9 cellular contexts compared by ENCODE assay signal in genomic region chr12:32454075-32454474, GRCh38. TPM values are rescaled to one million over a fixed set of nuclear protein-coding genes. Genes with fewer than 3 reads are reported as not detected.
DNase-seq lines count a peak whose midpoint lies in the region; TF ChIP-seq lines count a peak whose summit lies in the region.
"Had no signal": no experiment of that assay in that cellular context is flagged by ENCODE, and none has a peak within 500 bp of the region (broad histone marks: within the 10 kb centered on the region; RNA-seq: fewer than 3 reads in every experiment).

No MANE protein-coding gene starts in this region.

- DNase-seq in mammary epithelial cell = peak; percentile 69
- DNase-seq in type B pancreatic cell (ENCODE audit: extremely low spot score, unreplicated experiment) = no peak
- no peak for DNase-seq in effector memory CD4-positive, alpha-beta T cell
- no peak for DNase-seq in HPDE6-E6E7 (ENCODE audit: extremely low spot score)
- no peak for DNase-seq in SIG-M5 (lab: John Stamatoyannopoulos, UW)

- H3K9me3 Mint-ChIP-seq in type B pancreatic cell = no peaks in the 10 kb centered on the region
- H3K9me3 Mint-ChIP-seq: neural crest cell had no signal

- no peak for TF ChIP-seq CTCF in mammary epithelial cell (conservative IDR thresholded peaks at IDR 0.05 in 1 of 2, IDR thresholded peaks at IDR 0.05 in 1 of 2; ENCODE audit: extremely low read depth in 1 of 2, insufficient read depth in 1 of 2, low read depth in 1 of 2, low read length in 2 of 2)
- no peak for TF ChIP-seq CTCF in type B pancreatic cell (conservative IDR thresholded peaks at IDR 0.05)

- WGBS in mammary epithelial cell (ENCODE audit: low coverage, missing lambda C conversion rate) = 5% methylated on average over 3 of the region's 3 CpGs

- H3K27me3 ChIP-seq in HUES48 (ENCODE audit: control insufficient read depth, insufficient read depth, low read length) (no peaks in the 10 kb centered on the region), mammary epithelial cell (ENCODE audit: insufficient read depth, low read length) (no peaks in the 10 kb centered on the region), iPS-18a (ENCODE audit: control insufficient read depth, insufficient read depth, low read length) (no peaks in the 10 kb centered on the region)
- no peaks in the 10 kb centered on the region for H3K27me3 ChIP-seq in effector memory CD4-positive, alpha-beta T cell (replicated peaks; ENCODE audit: control insufficient read depth, insufficient read depth, low read length, poor library complexity, severe bottlenecking)

- H3K4me1 ChIP-seq in HUES48 (ENCODE audit: control insufficient read depth, insufficient read depth, low read length) (peaks cover 72% of the 10 kb centered on the region), mammary epithelial cell (ENCODE audit: insufficient read depth, low read length) (peaks cover 60% of the 10 kb centered on the region), iPS-18a (ENCODE audit: control insufficient read depth, low read depth, low read length) (peaks cover 68% of the 10 kb centered on the region)
- H3K4me1 ChIP-seq in effector memory CD4-positive, alpha-beta T cell (ENCODE audit: control insufficient read depth, insufficient read depth, low read length, poor library complexity, severe bottlenecking) = no peaks in the 10 kb centered on the region

- H2AFZ ChIP-seq in mammary epithelial cell (ENCODE audit: low read depth, low read length) = no peak overlapping the region

- H3K36me3 ChIP-seq in HUES48 (ENCODE audit: control insufficient read depth, insufficient read depth, low read length) (no peaks in the 10 kb centered on the region; the same call in 1 of the 2 replicates), mammary epithelial cell (ENCODE audit: insufficient read depth, low read length) (no peaks in the 10 kb centered on the region), iPS-18a (ENCODE audit: control insufficient read depth, low read depth, low read length) (peaks cover 4% of the 10 kb centered on the region)
- no peaks in the 10 kb centered on the region for H3K36me3 ChIP-seq in effector memory CD4-positive, alpha-beta T cell (ENCODE audit: control insufficient read depth, insufficient read depth, low read length)

- peak overlapping the region; percentile 72 for H3K9ac ChIP-seq in HUES48 (ENCODE audit: low read depth, low read length)
- peak overlapping the region; percentile 73 for H3K9ac ChIP-seq in mammary epithelial cell (ENCODE audit: insufficient read depth, low read length)
- peak overlapping the region; percentile 85 for H3K9ac ChIP-seq in iPS-18a (ENCODE audit: low read length)

- no peaks in the 10 kb centered on the region for H3K9me3 ChIP-seq in HUES48 (ENCODE audit: control insufficient read depth, insufficient read depth, low read length)
- no peaks in the 10 kb centered on the region for H3K9me3 ChIP-seq in mammary epithelial cell (replicated peaks; ENCODE audit: insufficient read depth, low read length)
- H3K9me3 ChIP-seq in iPS-18a (ENCODE audit: control insufficient read depth, low read depth, low read length) = no peaks in the 10 kb centered on the region
- H3K9me3 ChIP-seq in effector memory CD4-positive, alpha-beta T cell (ENCODE audit: control insufficient read depth, low read length) = no peaks in the 10 kb centered on the region

- H3K79me2 ChIP-seq in mammary epithelial cell (ENCODE audit: insufficient read depth, low read length) = peaks cover 91% of the 10 kb centered on the region

- H3K36me3 Mint-ChIP-seq in type B pancreatic cell = no peaks in the 10 kb centered on the region

- H3K4me3 ChIP-seq in HUES48 (ENCODE audit: low read depth, low read length) = peak overlapping the region; percentile 52
- H3K4me3 ChIP-seq in mammary epithelial cell (replicated peaks in 1 of 3; ENCODE audit: insufficient read depth in 1 of 3, low read depth in 2 of 3, low read length in 3 of 3) = peak overlapping the region in 2 of 3 experiments; percentile 21 to 31
- peak overlapping the region; percentile 54 for H3K4me3 ChIP-seq in iPS-18a (ENCODE audit: low read length)
- H3K4me3 ChIP-seq in effector memory CD4-positive, alpha-beta T cell (ENCODE audit: insufficient read depth, low read depth, low read length, poor library complexity, severe bottlenecking) = no peak overlapping the region
- H3K4me3 ChIP-seq: SK-N-MC had no signal

- in situ Hi-C loops in mammary epithelial cell (cut with MboI; ENCODE audit: low sequenced_read_pairs in 2 of 2) = loop anchor here in 1 of 2 donors (10.0 kb wide), 1 partner anchor 201 kb away; no protein-coding TSS in a partner anchor

- H3K27me3 Mint-ChIP-seq in type B pancreatic cell = no peaks in the 10 kb centered on the region

- CTCF ChIA-PET in mammary epithelial cell (lab: Charles Lee; ENCODE audit: low non-redundant PET) = no interaction called here

- BruUV-seq in mammary epithelial cell (replicated peaks; lab: Mats Ljungman, UMichigan) = no TSS peak

- H3K27ac Mint-ChIP-seq in type B pancreatic cell = peak overlapping the region; percentile 80

- H3K27ac ChIP-seq in HUES48 (ENCODE audit: low read depth, low read length) (peak overlapping the region; percentile 100), mammary epithelial cell (ENCODE audit: insufficient read depth, low read depth, low read length) (peak overlapping the region; percentile 94), iPS-18a (ENCODE audit: low read length) (peak overlapping the region; percentile 95)
- no peak overlapping the region for H3K27ac ChIP-seq in effector memory CD4-positive, alpha-beta T cell (ENCODE audit: insufficient read depth, low read length, poor library complexity, severe bottlenecking)
- H3K27ac ChIP-seq: SK-N-MC had no signal

- intact Hi-C loops in mammary epithelial cell (cut with micrococcal nuclease) = loop anchor here (1.0 to 5.0 kb wide), 3 partner anchors 13 to 301 kb away; partner anchors contain the start of gene YARS2

- no peaks in the 10 kb centered on the region for H4K20me1 ChIP-seq in mammary epithelial cell (ENCODE audit: insufficient read depth, low read length)

- peak overlapping the region; percentile 87 for H3K4me2 ChIP-seq in mammary epithelial cell (ENCODE audit: insufficient read depth, low read depth, low read length)

- peak overlapping the region; percentile 24 for H3K4me3 Mint-ChIP-seq in type B pancreatic cell

- peaks cover 3% of the 10 kb centered on the region for H3K4me1 Mint-ChIP-seq in type B pancreatic cell (ENCODE audit: unreplicated experiment)

- dilution Hi-C loops in mammary epithelial cell (cut with HindIII; ENCODE audit: low sequenced_read_pairs) = loop anchor here (5.0 kb wide), 1 partner anchor 268 kb away; no protein-coding TSS in a partner anchor

RNA-seq across cellular contexts. Expression of gene FGD4, which starts 54.7 kb away (rescaled TPM):
- total RNA-seq in mammary epithelial cell (10 to 100 TPM; 20.8 to 35.3 TPM), type B pancreatic cell (ENCODE audit: low replicate concordance) (26.7 and 47.6 TPM in 2 replicates)
- 11.1 TPM for polyA plus RNA-seq in mammary epithelial cell
- 62.7 TPM for polyA minus RNA-seq in mammary epithelial cell
